15 cellular contexts compared by ENCODE assay signal in genomic region chr11:29656557-29656956, GRCh38.
DNase-seq lines count a peak whose midpoint lies in the region; ATAC-seq lines count a peak whose summit lies in the region.
"Had no signal": no experiment of that assay in that cellular context is flagged by ENCODE, and none has a peak within 500 bp of the region (broad histone marks: within the 10 kb centered on the region; RNA-seq: fewer than 3 reads in every experiment).

No MANE protein-coding gene starts in this region.

- POLR2A ChIA-PET in activated CD4-positive, alpha-beta memory T cell treated with anti-CD3 and anti-CD28 coated beads for 36 hours (lab: Charles Lee) = no interaction called here

- CTCF ChIA-PET in activated CD4-positive, alpha-beta memory T cell treated with anti-CD3 and anti-CD28 coated beads for 36 hours (lab: Charles Lee) = no interaction called here

- H3K9me3 Mint-ChIP-seq in activated CD4-positive, alpha-beta memory T cell treated with anti-CD3 and anti-CD28 coated beads for 36 hours = peaks cover 15% of the 10 kb centered on the region

- H3K27ac Mint-ChIP-seq in activated CD4-positive, alpha-beta memory T cell treated with anti-CD3 and anti-CD28 coated beads for 36 hours = no peak overlapping the region
- H3K27ac Mint-ChIP-seq: CD14-positive monocyte; CD4-positive, alpha-beta memory T cell had no signal

- H3K4me3 Mint-ChIP-seq in activated CD4-positive, alpha-beta memory T cell treated with anti-CD3 and anti-CD28 coated beads for 36 hours = no peak overlapping the region
- H3K4me3 Mint-ChIP-seq: CD14-positive monocyte; CD4-positive, alpha-beta memory T cell had no signal

- DNase-seq in Right ventricle myocardium superior = no peak
- DNase-seq in cardiac septum (ENCODE audit: low spot score) = no peak
- peak; percentile 65 for DNase-seq in SK-N-DZ (ENCODE audit: low spot score)
- DNase-seq in left cardiac atrium = no peak
- DNase-seq in retina = peak; percentile 5
- DNase-seq in H4 (ENCODE audit: low spot score) = no peak
- DNase-seq in activated CD4-positive, alpha-beta memory T cell treated with anti-CD3 and anti-CD28 coated beads for 36 hours = no peak
- DNase-seq in NOMO-1 treated with DMSO at 0.1 percent for 48 hours (lab: John Stamatoyannopoulos, UW; ENCODE audit: unreplicated experiment) = no peak
- DNase-seq: 8988T; CD4-positive, alpha-beta memory T cell; DND-41; EL had no signal

- no peaks in the 10 kb centered on the region for H3K4me1 Mint-ChIP-seq in activated CD4-positive, alpha-beta memory T cell treated with anti-CD3 and anti-CD28 coated beads for 36 hours (ENCODE audit: low read depth)
- H3K4me1 Mint-ChIP-seq: CD14-positive monocyte; CD4-positive, alpha-beta memory T cell had no signal

- ATAC-seq in Right ventricle myocardium superior (ENCODE audit: poor library complexity) (peak; percentile 79), left cardiac atrium (peak; percentile 61 to 75)
- ATAC-seq: GM12878, HepG2 had no signal

- intact Hi-C loops in Right ventricle myocardium superior (cut with DNase I) = no loop called here
- intact Hi-C loops in cardiac septum (cut with DNase I) = no loop called here
- intact Hi-C loops in left cardiac atrium (cut with DNase I) = no loop called here
- intact Hi-C loops in activated CD4-positive, alpha-beta memory T cell treated with anti-CD3 and anti-CD28 coated beads for 36 hours (cut with micrococcal nuclease) = no loop called here

- H3K36me3 Mint-ChIP-seq in activated CD4-positive, alpha-beta memory T cell treated with anti-CD3 and anti-CD28 coated beads for 36 hours = no peaks in the 10 kb centered on the region
- H3K36me3 Mint-ChIP-seq: CD14-positive monocyte; CD4-positive, alpha-beta memory T cell had no signal

- H3K27me3 Mint-ChIP-seq in activated CD4-positive, alpha-beta memory T cell treated with anti-CD3 and anti-CD28 coated beads for 36 hours = no peaks in the 10 kb centered on the region
- H3K27me3 Mint-ChIP-seq: CD4-positive, alpha-beta memory T cell had no signal

Comparison
In these comparisons a context has a peak if more than half of its experiments do, and no peak if none do; other contexts are left out.
1. DNase-seq: peak in SK-N-DZ (single experiment) and retina (single experiment); none in Right ventricle myocardium superior (single experiment), cardiac septum (single experiment), left cardiac atrium (single experiment), H4 (single experiment), activated CD4-positive, alpha-beta memory T cell treated with anti-CD3 and anti-CD28 coated beads for 36 hours (single experiment) and NOMO-1 treated with DMSO at 0.1 percent for 48 hours (single experiment).